In the genomic region with DNA sequence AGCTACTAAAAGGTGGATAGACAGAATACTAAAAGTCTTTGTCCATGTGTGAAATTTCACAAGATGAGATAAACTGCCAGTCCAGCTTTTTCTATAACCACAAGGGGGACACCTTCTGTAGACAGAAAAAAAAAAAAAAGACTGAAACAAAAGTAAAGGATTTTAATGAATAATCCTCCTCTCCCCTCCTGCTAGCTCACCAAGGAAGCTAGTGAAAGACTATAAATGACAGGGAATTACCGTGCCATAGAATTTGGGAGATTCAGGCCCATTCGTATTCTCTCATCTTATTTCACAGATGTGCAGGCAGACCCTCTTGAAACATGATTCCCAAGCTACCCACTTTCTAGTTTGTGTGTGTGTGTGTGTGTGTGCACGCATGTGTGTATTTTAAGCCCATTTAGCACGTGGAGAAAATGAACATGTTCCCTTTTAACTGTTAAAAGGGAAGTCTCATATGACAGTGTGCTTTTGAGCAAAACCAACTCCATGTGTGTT, we compare ENCODE assay signal across 8 cellular contexts. TPM values are rescaled to one million over a fixed set of nuclear protein-coding genes. Genes with fewer than 3 reads are reported as not detected.
DNase-seq lines count a peak whose midpoint lies in the region; ATAC-seq, FAIRE-seq and TF ChIP-seq lines count a peak whose summit lies in the region.

No MANE protein-coding gene starts in this region.

- H3K36me3 Mint-ChIP-seq in glutamatergic neuron (ENCODE audit: unreplicated experiment): no peaks in the 10 kb centered on the region

- H3K4me1 ChIP-seq in HCT116 (ENCODE audit: control insufficient read depth in 1 of 2, insufficient read depth in 2 of 2, low read length in 2 of 2) (no peaks in the 10 kb centered on the region), spleen (peaks cover 0 to 54% (median 16%) of the 10 kb centered on the region in 6 donors)

- no peak overlapping the region for H3K9ac ChIP-seq in HCT116 (ENCODE audit: low read length)

- no peaks in the 10 kb centered on the region for H3K4me1 Mint-ChIP-seq in glutamatergic neuron (ENCODE audit: low read depth, unreplicated experiment)

- H3K9me3 Mint-ChIP-seq in glutamatergic neuron (ENCODE audit: unreplicated experiment): peaks cover under 1% of the 10 kb centered on the region

- no peaks in the 10 kb centered on the region for H3K27me3 Mint-ChIP-seq in glutamatergic neuron (ENCODE audit: unreplicated experiment)

- DNase-seq in HCT116 (ENCODE audit: low read depth, low spot score) (peak; percentile 2), RCC 7860 (ENCODE audit: low spot score) (peak; percentile 34), glutamatergic neuron (no peak), spleen (no peak), NCI-H1048 (lab: John Stamatoyannopoulos, UW) (no peak)
- no peak for DNase-seq in activated CD4-positive, alpha-beta T cell treated with anti-CD3 and anti-CD28 coated beads for 4 hours

- H3K36me3 ChIP-seq in HCT116 (ENCODE audit: control insufficient read depth in 1 of 2, insufficient read depth in 2 of 2, low read length in 2 of 2) (no peaks in the 10 kb centered on the region), spleen (no peaks in the 10 kb centered on the region)

- H3K27ac Mint-ChIP-seq in glutamatergic neuron (ENCODE audit: unreplicated experiment): no peak overlapping the region

- H3K27ac ChIP-seq in HCT116 (ENCODE audit: low read depth, low read length) (no peak overlapping the region), spleen (peak overlapping the region in 7 of 8 donors; percentile 0 to 73 (median 65))

- TF ChIP-seq CTCF in HCT116 (IDR thresholded peaks at IDR 0.05 in 2 of 3, conservative IDR thresholded peaks at IDR 0.05 in 1 of 3; ENCODE audit: borderline replicate concordance in 1 of 3, insufficient read depth in 1 of 3, low read depth in 2 of 3, low read length in 2 of 3): peak; percentile 8 to 58 (median 46); a peak in 4 of 6 replicates
- TF ChIP-seq CTCF in glutamatergic neuron (IDR thresholded peaks at IDR 0.05; ENCODE audit: partially characterized antibody, unreplicated experiment): peak; percentile 80
- TF ChIP-seq CTCF in spleen (IDR thresholded peaks at IDR 0.05 in 8 of 11, conservative IDR thresholded peaks at IDR 0.05 in 3 of 11): peak in 6 of 11 experiments; percentile 8 to 44 (median 36)

- POLR2A ChIA-PET in HCT116 (lab: Charles Lee): no interaction called here

- TF ChIP-seq POLR2A in HCT116 (IDR thresholded peaks at IDR 0.05; ENCODE audit: borderline replicate concordance, extremely low read depth, insufficient read depth, insufficient read length): no peak
- TF ChIP-seq POLR2A in spleen (IDR thresholded peaks at IDR 0.05): no peak

- no peaks in the 10 kb centered on the region for H3K79me2 ChIP-seq in HCT116 (ENCODE audit: insufficient read depth, low read length)

- no peak overlapping the region for H3K4me3 ChIP-seq in HCT116 (replicated peaks in 1 of 2; ENCODE audit: low read depth in 1 of 2, low read length in 2 of 2)
- peak overlapping the region in 1 of 8 donors; percentile 64 for H3K4me3 ChIP-seq in spleen

- no peak overlapping the region for H2AFZ ChIP-seq in HCT116 (ENCODE audit: low read depth, low read length, poor library complexity, severe bottlenecking)

- intact Hi-C loops in HCT116 (cut with micrococcal nuclease) (loop anchor here (2.0 to 5.0 kb wide), 2 partner anchors 576 to 1295 kb away; no protein-coding TSS in a partner anchor), spleen (cut with DNase I; ENCODE audit: low total_unique reads) (no loop called here)

- 0 out of 2 replicates have a peak, but pooled peaks have one; percentile 18 for TF ChIP-seq RAD21 in HCT116 (IDR thresholded peaks at IDR 0.05; ENCODE audit: low read depth)

- WGBS in spleen, 5 donors: 51 to 64% (median 53%) methylated on average over 4 of the region's 4 CpGs

- no peaks in the 10 kb centered on the region for H3K9me2 ChIP-seq in HCT116 (ENCODE audit: insufficient read depth)

- H3K9me3 ChIP-seq in HCT116 (ENCODE audit: control insufficient read depth in 1 of 2, insufficient read depth in 1 of 2, low read depth in 1 of 2, low read length in 2 of 2) (no peaks in the 10 kb centered on the region), spleen (peaks cover 0 to 6% (median 0%) of the 10 kb centered on the region in 8 donors)

- peak; percentile 77 for FAIRE-seq in RCC 7860 (lab: Jason Lieb, UNC)

- H4K20me1 ChIP-seq in HCT116 (ENCODE audit: insufficient read depth): no peaks in the 10 kb centered on the region

- no peak overlapping the region for H3K4me3 Mint-ChIP-seq in glutamatergic neuron (ENCODE audit: unreplicated experiment)

- RAD21 ChIA-PET in HCT116 (lab: Charles Lee; ENCODE audit: low non-redundant PET in 1 of 2, low total read pairs in 2 of 2, uncharacterized antibody in 2 of 2, unreplicated experiment in 2 of 2): no interaction called here

- peaks cover 3% of the 10 kb centered on the region; the same call in 1 of the 2 replicates for H3K27me3 ChIP-seq in HCT116 (ENCODE audit: insufficient read depth, low read length)
- H3K27me3 ChIP-seq in spleen (replicated peaks in 1 of 7): no peaks in the 10 kb centered on the region

- H3K4me2 ChIP-seq in HCT116 (ENCODE audit: low read length): no peak overlapping the region

- ATAC-seq in HCT116: no peak
- ATAC-seq in HG02938 (IDR thresholded peaks at IDR 0.05; ENCODE audit: unreplicated experiment): no peak
- ATAC-seq in HG03457 (IDR thresholded peaks at IDR 0.05; ENCODE audit: unreplicated experiment): no peak

- CTCF ChIA-PET in HCT116 (lab: Charles Lee): interaction anchor here (0.7 to 2.4 kb wide), 11 partner anchors 9 to 1211 kb away, joined by 3 to 8 read pairs (median 4); no protein-coding TSS in a partner anchor

- no TSS peak for BruUV-seq in HCT116 (replicated peaks; lab: Mats Ljungman, UMichigan)

TF ChIP-seq in HCT116, 20 proteins besides CTCF, POLR2A, EP300 and RAD21:
- TF ChIP-seq JUND (IDR thresholded peaks at IDR 0.05) (no peak), ZFX (IDR thresholded peaks at IDR 0.05) (no peak)

RNA-seq across cellular contexts. Expression of a gene that starts 36.3 kb away (rescaled TPM):
- total RNA-seq in HCT116 (2021; ENCODE audit: unreplicated experiment) (0.07 TPM), glutamatergic neuron (ENCODE audit: unreplicated experiment) (1.9 TPM), spleen (10 to 100 TPM; 52.9 to 86.0 (median 67.1) TPM)
- polyA plus RNA-seq in HCT116 (2012): not detected in 2 replicates
- polyA plus RNA-seq in spleen: under 1 TPM; 0.36 to 0.77 (median 0.37) TPM

Comparison
In these comparisons a context has a peak if more than half of its experiments do, and no peak if none do; other contexts are left out.
1. DNase-seq: peak in HCT116 (single experiment) and RCC 7860 (single experiment); none in glutamatergic neuron (single experiment), spleen (single experiment), NCI-H1048 (single experiment) and activated CD4-positive, alpha-beta T cell treated with anti-CD3 and anti-CD28 coated beads for 4 hours (0 of 2).
2. RNA of a gene that starts 36.3 kb away (total RNA-seq): 52.9 to 86.0 TPM in spleen; 1.9 TPM in glutamatergic neuron (single experiment) and 0.07 TPM in HCT116 (single experiment); every median in the first group is over 10 times any median in the second.
3. Peak in every context shown above with its lines, with median percentiles within 50 percentile points of each other: CTCF ChIP-seq.